In the genomic region with DNA sequence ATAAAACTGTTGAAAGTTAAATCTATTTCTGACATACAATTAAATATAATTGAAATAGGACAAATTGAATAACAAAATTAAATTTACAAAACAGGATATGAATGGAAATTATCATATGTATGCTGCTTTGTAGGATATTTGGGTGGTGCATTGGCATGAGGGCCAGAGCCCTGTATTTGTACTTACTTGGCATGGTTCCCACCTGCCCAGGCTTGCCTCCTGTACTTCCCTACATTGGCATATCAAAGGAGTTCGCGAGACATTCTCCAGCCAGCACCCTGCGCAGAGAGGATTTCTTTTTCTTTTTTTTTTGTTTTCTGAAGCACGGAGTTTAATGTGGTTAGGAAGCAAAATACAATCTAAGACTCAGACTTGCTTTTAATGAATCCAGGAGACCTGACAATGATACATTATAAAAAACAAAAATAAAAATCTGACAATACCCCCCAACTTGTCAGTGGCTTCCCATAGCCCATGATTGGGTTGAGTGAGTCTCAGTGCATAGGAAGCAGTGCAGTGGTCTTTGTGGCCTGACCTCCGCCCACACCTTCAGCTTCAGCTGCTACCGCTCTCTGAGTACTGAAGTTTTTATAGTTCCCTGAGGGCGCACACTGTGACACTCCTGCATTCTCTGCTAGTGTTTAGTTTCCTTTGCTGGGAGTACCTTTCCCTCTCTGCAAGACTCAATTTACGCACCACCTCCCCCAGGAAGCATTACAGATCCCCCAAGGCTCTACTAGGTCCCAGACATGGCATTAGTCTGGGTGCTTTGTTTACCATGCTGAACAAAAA, we compare ENCODE assay signal across 9 cellular contexts.
A peak's percentile ranks its signal among the peaks of the same experiment; 100 is the strongest.
DNase-seq lines count a peak whose midpoint lies in the region; ATAC-seq and TF ChIP-seq lines count a peak whose summit lies in the region.
"Had no signal": no experiment of that assay in that cellular context is flagged by ENCODE, and none has a peak within 500 bp of the region (broad histone marks: within the 10 kb centered on the region; RNA-seq: fewer than 3 reads in every experiment).

No MANE protein-coding gene starts in this region.

- H3K36me3 ChIP-seq in endodermal cell (ENCODE audit: control insufficient read depth, insufficient read depth, low read length) = no peaks in the 10 kb centered on the region
- no peaks in the 10 kb centered on the region for H3K36me3 ChIP-seq in ovary

- no peak for TF ChIP-seq EP300 in ovary (IDR thresholded peaks at IDR 0.05)

- peak overlapping the region; percentile 72 for H3K27ac Mint-ChIP-seq in endodermal cell

- H3K4me3 ChIP-seq in endodermal cell (ENCODE audit: low read length) (no peak overlapping the region), ovary (no peak overlapping the region)

- no peak for TF ChIP-seq POLR2A in ovary (IDR thresholded peaks at IDR 0.05)

- H3K4me1 ChIP-seq in endodermal cell (ENCODE audit: control insufficient read depth, insufficient read depth, low read length) (peaks cover 2% of the 10 kb centered on the region), ovary (ENCODE audit: insufficient read depth) (no peaks in the 10 kb centered on the region)

- no peak overlapping the region for H3K4me3 Mint-ChIP-seq in endodermal cell
- H3K4me3 Mint-ChIP-seq: activated naive CD4-positive, alpha-beta T cell treated with anti-CD3 and anti-CD28 coated beads, Interleukin-2, amount 50 U/mL, for 24 hours had no signal

- peaks cover 34% of the 10 kb centered on the region for H3K4me1 Mint-ChIP-seq in endodermal cell

- H3K9me3 ChIP-seq in endodermal cell (ENCODE audit: control insufficient read depth, low read length) = no peaks in the 10 kb centered on the region
- H3K9me3 ChIP-seq in ovary = no peaks in the 10 kb centered on the region

- H3K27me3 ChIP-seq in endodermal cell (ENCODE audit: control insufficient read depth, insufficient read depth, low read length, poor library complexity, severe bottlenecking) (no peaks in the 10 kb centered on the region), ovary (no peaks in the 10 kb centered on the region)

- in situ Hi-C loops in Caki2 (cut with HindIII; ENCODE audit: low pct_unique_long_range_greater_than_20kb, low sequenced_read_pairs) = no loop called here

- intact Hi-C loops in ovary (cut with DNase I) = no loop called here

- no peaks in the 10 kb centered on the region for H3K27me3 Mint-ChIP-seq in endodermal cell (ENCODE audit: insufficient read depth)
- H3K27me3 Mint-ChIP-seq: activated naive CD4-positive, alpha-beta T cell treated with anti-CD3 and anti-CD28 coated beads, Interleukin-2, amount 50 U/mL, for 24 hours had no signal

- WGBS in endodermal cell (ENCODE audit: insufficient coverage in 1 of 2, insufficient read length in 1 of 2), 2 experiments = 83 to 100% methylated on average over 2 to 7 of the region's 8 CpGs
- WGBS in ovary, 3 donors = 86 to 91% (median 91%) methylated on average over 8 of the region's 8 CpGs

- H3K36me3 Mint-ChIP-seq in endodermal cell (ENCODE audit: low read depth) = peaks cover 4% of the 10 kb centered on the region

- no peak for TF ChIP-seq CTCF in endodermal cell (conservative IDR thresholded peaks at IDR 0.05)
- no peak for TF ChIP-seq CTCF in ovary (IDR thresholded peaks at IDR 0.05)

- no peaks in the 10 kb centered on the region for H3K9me3 Mint-ChIP-seq in endodermal cell
- H3K9me3 Mint-ChIP-seq: activated naive CD4-positive, alpha-beta T cell treated with anti-CD3 and anti-CD28 coated beads, Interleukin-2, amount 50 U/mL, for 24 hours had no signal

- DNase-seq in Caki2 (ENCODE audit: low read depth) = peak; percentile 84
- no peak for DNase-seq in endodermal cell
- DNase-seq in ovary = no peak
- DNase-seq in UCSD-AML1 (lab: John Stamatoyannopoulos, UW; ENCODE audit: unreplicated experiment) = no peak
- no peak for DNase-seq in NCI-H510A (lab: John Stamatoyannopoulos, UW)
- no peak for DNase-seq in effector CD4-positive, alpha-beta T cell

- H3K9ac ChIP-seq in endodermal cell (ENCODE audit: extremely low read depth, low read length, poor library complexity, severe bottlenecking) = no peak overlapping the region

- ATAC-seq in GM19438 (IDR thresholded peaks at IDR 0.05; ENCODE audit: low read depth, unreplicated experiment) (peak; percentile 59), HG03442 (IDR thresholded peaks at IDR 0.05; ENCODE audit: unreplicated experiment) (peak; percentile 88)

- H3K27ac ChIP-seq in endodermal cell (ENCODE audit: low read depth, low read length) (no peak overlapping the region), ovary (no peak overlapping the region)
